ENCODE assay signal across 8 cellular contexts in genomic region chr3:186932281-186933181, GRCh38.
A peak's percentile ranks its signal among the peaks of the same experiment; 100 is the strongest.
DNase-seq lines count a peak whose midpoint lies in the region; ATAC-seq lines count a peak whose summit lies in the region.

No MANE protein-coding gene starts in this region.

- no peak for DNase-seq in T-helper 1 cell
- peak; percentile 28 for DNase-seq in activated naive CD4-positive, alpha-beta T cell treated with anti-CD3 and anti-CD28 coated beads, Interleukin-2, amount 10 ng/mL, durations not matched to agents 7 days and 5 days
- no peak for DNase-seq in stimulated activated effector memory CD8-positive, alpha-beta T cell treated with anti-CD3 and anti-CD28 coated beads, Interleukin-12 subunit alpha, Interleukin-12 subunit beta, amount 100 ng/mL, for 72 hours (ENCODE audit: low spot score in 2 of 2)
- no peak for DNase-seq in SHP77 (lab: John Stamatoyannopoulos, UW)
- DNase-seq in NCI-H526 treated with DMSO at 0.1 percent for 48 hours (lab: John Stamatoyannopoulos, UW): no peak

- CTCF ChIA-PET in activated naive CD4-positive, alpha-beta T cell treated with anti-CD3 and anti-CD28 coated beads, Interleukin-2, amount 10 ng/mL, durations not matched to agents 7 days and 5 days (lab: Charles Lee): interaction anchor here (0.8 to 5.5 kb wide), 12 partner anchors 10 to 232 kb away, joined by 3 to 56 read pairs (median 4); partner anchors contain the start of gene RPL39L

- peak overlapping the region; percentile 92 for H3K4me3 ChIP-seq in iPS-18c (ENCODE audit: insufficient read depth, low read depth, low read length)

- no peaks in the 10 kb centered on the region for H3K27me3 Mint-ChIP-seq in T-helper 1 cell treated with Interleukin-12 subunit alpha and Interleukin-12 subunit beta and Interleukin-4 antibody, amounts not matched to agents 30 μg/mL and 1 μg/mL, for 36 hours (ENCODE audit: low read depth)
- peaks cover 4% of the 10 kb centered on the region for H3K27me3 Mint-ChIP-seq in activated naive CD4-positive, alpha-beta T cell treated with anti-CD3 and anti-CD28 coated beads, Interleukin-2, amount 10 ng/mL, durations not matched to agents 7 days and 5 days

- peak overlapping the region; percentile 92 for H3K4me3 Mint-ChIP-seq in T-helper 1 cell treated with Interleukin-12 subunit alpha and Interleukin-12 subunit beta and Interleukin-4 antibody, amounts not matched to agents 30 μg/mL and 1 μg/mL, for 36 hours
- H3K4me3 Mint-ChIP-seq in activated naive CD4-positive, alpha-beta T cell treated with anti-CD3 and anti-CD28 coated beads, Interleukin-2, amount 10 ng/mL, durations not matched to agents 7 days and 5 days: peak overlapping the region; percentile 83
- peak overlapping the region; percentile 95 for H3K4me3 Mint-ChIP-seq in stimulated activated effector memory CD8-positive, alpha-beta T cell treated with anti-CD3 and anti-CD28 coated beads, Interleukin-12 subunit alpha, Interleukin-12 subunit beta, amount 100 ng/mL, for 72 hours

- peaks cover 4% of the 10 kb centered on the region for H3K9me3 ChIP-seq in iPS-18c (ENCODE audit: control insufficient read depth, insufficient read depth, low read length)

- H3K9me3 Mint-ChIP-seq in T-helper 1 cell treated with Interleukin-12 subunit alpha and Interleukin-12 subunit beta and Interleukin-4 antibody, amounts not matched to agents 30 μg/mL and 1 μg/mL, for 36 hours: no peaks in the 10 kb centered on the region
- H3K9me3 Mint-ChIP-seq in activated naive CD4-positive, alpha-beta T cell treated with anti-CD3 and anti-CD28 coated beads, Interleukin-2, amount 10 ng/mL, durations not matched to agents 7 days and 5 days: peaks cover 3% of the 10 kb centered on the region
- no peaks in the 10 kb centered on the region for H3K9me3 Mint-ChIP-seq in stimulated activated effector memory CD8-positive, alpha-beta T cell treated with anti-CD3 and anti-CD28 coated beads, Interleukin-12 subunit alpha, Interleukin-12 subunit beta, amount 100 ng/mL, for 72 hours

- H3K4me1 Mint-ChIP-seq in T-helper 1 cell treated with Interleukin-12 subunit alpha and Interleukin-12 subunit beta and Interleukin-4 antibody, amounts not matched to agents 30 μg/mL and 1 μg/mL, for 36 hours (ENCODE audit: low read depth): peaks cover 44% of the 10 kb centered on the region
- H3K4me1 Mint-ChIP-seq in activated naive CD4-positive, alpha-beta T cell treated with anti-CD3 and anti-CD28 coated beads, Interleukin-2, amount 10 ng/mL, durations not matched to agents 7 days and 5 days: peaks cover 32% of the 10 kb centered on the region
- peaks cover 69% of the 10 kb centered on the region for H3K4me1 Mint-ChIP-seq in stimulated activated effector memory CD8-positive, alpha-beta T cell treated with anti-CD3 and anti-CD28 coated beads, Interleukin-12 subunit alpha, Interleukin-12 subunit beta, amount 100 ng/mL, for 72 hours

- peak overlapping the region; percentile 95 for H3K27ac Mint-ChIP-seq in T-helper 1 cell treated with Interleukin-12 subunit alpha and Interleukin-12 subunit beta and Interleukin-4 antibody, amounts not matched to agents 30 μg/mL and 1 μg/mL, for 36 hours
- peak overlapping the region; percentile 87 for H3K27ac Mint-ChIP-seq in activated naive CD4-positive, alpha-beta T cell treated with anti-CD3 and anti-CD28 coated beads, Interleukin-2, amount 10 ng/mL, durations not matched to agents 7 days and 5 days
- H3K27ac Mint-ChIP-seq in stimulated activated effector memory CD8-positive, alpha-beta T cell treated with anti-CD3 and anti-CD28 coated beads, Interleukin-12 subunit alpha, Interleukin-12 subunit beta, amount 100 ng/mL, for 72 hours: peak overlapping the region; percentile 95

- peaks cover 37% of the 10 kb centered on the region for H3K36me3 Mint-ChIP-seq in T-helper 1 cell treated with Interleukin-12 subunit alpha and Interleukin-12 subunit beta and Interleukin-4 antibody, amounts not matched to agents 30 μg/mL and 1 μg/mL, for 36 hours (ENCODE audit: low read depth)
- peaks cover 39% of the 10 kb centered on the region for H3K36me3 Mint-ChIP-seq in activated naive CD4-positive, alpha-beta T cell treated with anti-CD3 and anti-CD28 coated beads, Interleukin-2, amount 10 ng/mL, durations not matched to agents 7 days and 5 days
- peaks cover 63% of the 10 kb centered on the region for H3K36me3 Mint-ChIP-seq in stimulated activated effector memory CD8-positive, alpha-beta T cell treated with anti-CD3 and anti-CD28 coated beads, Interleukin-12 subunit alpha, Interleukin-12 subunit beta, amount 100 ng/mL, for 72 hours

- ATAC-seq in stimulated activated effector memory CD8-positive, alpha-beta T cell treated with anti-CD3 and anti-CD28 coated beads, Interleukin-12 subunit alpha, Interleukin-12 subunit beta, amount 100 ng/mL, for 72 hours: no peak
- ATAC-seq in GM21526 (IDR thresholded peaks at IDR 0.05; ENCODE audit: low FRiP score, unreplicated experiment): no peak
